In genomic region chr1:9027307-9027706, GRCh38 we compare ENCODE assay signal across 18 cellular contexts.
"Had no signal": no experiment of that assay in that cellular context is flagged by ENCODE, and none has a peak within 500 bp of the region (broad histone marks: within the 10 kb centered on the region; RNA-seq: fewer than 3 reads in every experiment).

No MANE protein-coding gene starts in this region.

- ATAC-seq: K562, SK-N-SH treated with all-trans-retinoic acid at 6 μM for 48 hours, T-helper 17 cell had no signal

- H3K27ac ChIP-seq: KMS-11, SJCRH30 had no signal

- DNase-seq: Kasumi-1, MV-4-11, NCI-H1048, NCI-H1105, NCI-H146, NCI-H1694 treated with DMSO at 0.1 percent for 48 hours, NCI-H1930, NCI-H2171 treated with DMSO at 0.1 percent for 48 hours, NCI-H526, NCI-H774, Right ventricle myocardium superior, RPMI8226, SJCRH30, T-helper 1 cell, T-helper 17 cell had no signal

- H3K4me3 ChIP-seq: K562, SJCRH30 had no signal
